Comparison of ENCODE assay signal across 8 cellular contexts in the genomic region with DNA sequence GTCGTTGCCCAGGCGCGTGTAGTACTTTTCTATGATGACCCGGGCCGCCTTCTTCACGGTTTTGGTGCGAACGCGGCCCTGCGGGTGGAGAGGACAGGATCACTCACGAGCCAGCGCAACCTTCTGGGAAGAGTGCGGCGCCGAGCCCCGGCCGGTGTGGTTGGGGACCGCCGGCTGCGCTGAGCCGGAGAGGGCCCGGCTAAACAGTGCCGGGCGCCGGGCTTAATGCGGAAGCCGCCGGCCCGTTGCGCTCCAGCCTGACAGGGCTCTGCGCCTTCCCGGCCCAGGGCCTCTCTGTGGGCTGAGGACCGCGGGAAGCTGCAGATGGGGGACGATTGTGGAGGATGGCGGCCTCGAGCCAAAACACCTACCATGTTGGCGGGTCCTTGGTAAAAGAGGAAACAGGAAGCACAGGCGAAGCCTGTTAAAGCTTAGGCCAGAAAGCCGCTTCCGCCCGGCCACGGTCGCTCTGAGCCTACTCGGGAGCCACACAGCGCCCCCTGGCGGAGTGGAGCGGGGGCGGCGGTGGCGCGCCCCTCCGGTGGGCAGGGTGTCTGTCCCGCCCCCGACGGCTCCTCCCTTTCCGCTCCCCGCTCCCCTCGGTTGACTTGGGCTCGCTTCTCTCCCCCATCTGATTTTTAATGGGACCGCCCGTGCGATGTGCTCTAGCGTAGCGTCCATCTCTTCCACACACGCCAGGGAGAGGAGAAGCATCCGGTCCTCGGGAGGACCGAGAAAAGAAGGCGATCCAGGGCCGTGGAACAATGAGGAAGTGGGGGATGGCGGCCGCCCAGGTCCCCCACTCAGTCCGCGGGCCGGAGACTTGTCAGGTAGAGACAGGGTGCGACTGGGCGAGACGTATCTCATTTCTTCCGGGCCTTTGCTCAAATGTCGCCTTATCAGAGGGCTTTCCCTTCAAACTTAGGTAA. TPM values are rescaled to one million over a fixed set of nuclear protein-coding genes. Genes with fewer than 3 reads are reported as not detected.
DNase-seq lines count a peak whose midpoint lies in the region; ATAC-seq and TF ChIP-seq lines count a peak whose summit lies in the region.

A gene (minus strand): TSS at position 403 of the 929 bp plus-strand sequence. CDS start 29 bp downstream, at position 374.

- peaks cover 4% of the 10 kb centered on the region for H3K4me1 ChIP-seq in colonic mucosa
- H3K4me1 ChIP-seq in right lobe of liver, result peaks cover 0 to 21% (median 9%) of the 10 kb centered on the region in 4 donors

- peak; percentile 96 for ATAC-seq in GM19025 (IDR thresholded peaks at IDR 0.05; ENCODE audit: low read depth, unreplicated experiment)
- peak; percentile 97 for ATAC-seq in HG03354 (IDR thresholded peaks at IDR 0.05; ENCODE audit: poor library complexity, severe bottlenecking, unreplicated experiment)
- ATAC-seq in WTC11, result peak; percentile 82
- ATAC-seq in right lobe of liver, result peak; percentile 97 to 99 (median 98)

- no peaks in the 10 kb centered on the region for H3K9me3 ChIP-seq in colonic mucosa
- H3K9me3 ChIP-seq in right lobe of liver, result no peaks in the 10 kb centered on the region

- DNase-seq in 8988T (peak; percentile 87), WTC11 (ENCODE audit: low spot score) (peak; percentile 96), colonic mucosa (peak; percentile 97), right lobe of liver (peak; percentile 96 to 97 (median 96)), NCI-H2029 (lab: John Stamatoyannopoulos, UW) (no peak)
- peak; percentile 96 to 99 (median 98) for DNase-seq in stimulated activated CD4-positive, alpha-beta T cell treated with anti-CD3 and anti-CD28 coated beads, TNF-alpha, amount 100 ng/mL, for 1 hour (ENCODE audit: low read depth in 3 of 3, low spot score in 1 of 3)

- H3K9me3 Mint-ChIP-seq in WTC11, result no peaks in the 10 kb centered on the region

- peak within 1 kb of the TSS; percentile 86 for H3K4me3 Mint-ChIP-seq in WTC11

- H3K27ac Mint-ChIP-seq in WTC11, result peak within 1 kb of the TSS; percentile 98

- 0% methylated on average over 29 of the region's 81 CpGs for WGBS in right lobe of liver (ENCODE audit: insufficient coverage, low coverage, low lambda C conversion rate, missing lambda C conversion rate)

- TF ChIP-seq POLR2A in right lobe of liver (IDR thresholded peaks at IDR 0.05), result peak; percentile 90

- H3K4me1 Mint-ChIP-seq in WTC11, result peaks cover 43% of the 10 kb centered on the region

- H3K9ac ChIP-seq in colonic mucosa (ENCODE audit: low read depth in 2 of 2, low read length in 2 of 2), result peak within 1 kb of the TSS; percentile 93 to 95

- H3K36me3 ChIP-seq in colonic mucosa (peaks cover 19% of the 10 kb centered on the region), right lobe of liver (peaks cover 7 to 34% (median 24%) of the 10 kb centered on the region in 4 donors)

- H3K36me3 Mint-ChIP-seq in WTC11, result peaks cover 47% of the 10 kb centered on the region

- 0 out of 2 replicates have a peak, but pooled peaks cover 4% of the 10 kb centered on the region for H3K27me3 Mint-ChIP-seq in WTC11 (ENCODE audit: low read depth)

- peak within 1 kb of the TSS; percentile 99 for H3K4me3 ChIP-seq in colonic mucosa
- peak within 1 kb of the TSS; percentile 86 to 97 (median 96) for H3K4me3 ChIP-seq in right lobe of liver

- peak; percentile 99 for TF ChIP-seq CTCF in WTC11 (IDR thresholded peaks at IDR 0.05)
- peak; percentile 100 for TF ChIP-seq CTCF in colonic mucosa (IDR thresholded peaks at IDR 0.05)
- TF ChIP-seq CTCF in right lobe of liver (IDR thresholded peaks at IDR 0.05), result peak in 3 of 4 donors; percentile 100

- H3K27me3 ChIP-seq in colonic mucosa (no peaks in the 10 kb centered on the region), right lobe of liver (no peaks in the 10 kb centered on the region)

- POLR2A ChIA-PET in WTC11 (lab: Charles Lee), result interaction anchor here (0.7 to 1.5 kb wide), 5 partner anchors 21 to 209 kb away, joined by 3 to 7 read pairs (median 4); no protein-coding TSS in a partner anchor

- peak within 1 kb of the TSS; percentile 79 for H3K27ac ChIP-seq in colonic mucosa
- H3K27ac ChIP-seq in right lobe of liver, result peak within 1 kb of the TSS; percentile 75 to 89 (median 76)

- intact Hi-C loops in colonic mucosa (cut with DNase I), result loop anchor here (10.0 kb wide), 1 partner anchor 264 kb away; a partner anchor contains a TSS
- intact Hi-C loops in right lobe of liver (cut with DNase I), result no loop called here

- CTCF ChIA-PET in WTC11 (lab: Charles Lee), result interaction anchor here (0.6 to 4.8 kb wide), 10 partner anchors 10 to 211 kb away, joined by 3 to 83 read pairs (median 4); a partner anchor contains a TSS

TF ChIP-seq in WTC11, 78 proteins besides CTCF, POLR2A, EP300 and RAD21 (continues in another document):
- TF ChIP-seq, protein P1, sequence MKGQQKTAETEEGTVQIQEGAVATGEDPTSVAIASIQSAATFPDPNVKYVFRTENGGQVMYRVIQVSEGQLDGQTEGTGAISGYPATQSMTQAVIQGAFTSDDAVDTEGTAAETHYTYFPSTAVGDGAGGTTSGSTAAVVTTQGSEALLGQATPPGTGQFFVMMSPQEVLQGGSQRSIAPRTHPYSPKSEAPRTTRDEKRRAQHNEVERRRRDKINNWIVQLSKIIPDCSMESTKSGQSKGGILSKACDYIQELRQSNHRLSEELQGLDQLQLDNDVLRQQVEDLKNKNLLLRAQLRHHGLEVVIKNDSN (CRISPR knock-in tag; IDR thresholded peaks at IDR 0.05), result peak; percentile 48; the same call in 1 of the 2 replicates
- TF ChIP-seq ETV6 (CRISPR knock-in tag; IDR thresholded peaks at IDR 0.05) (peak; percentile 82), TCF7 (CRISPR knock-in tag; IDR thresholded peaks at IDR 0.05; ENCODE audit: low read depth) (no peak), ZNF219 (CRISPR knock-in tag; IDR thresholded peaks at IDR 0.05; ENCODE audit: borderline replicate concordance) (0 out of 2 replicates have a peak, but pooled peaks have one; percentile 66), KAT7 (CRISPR knock-in tag; IDR thresholded peaks at IDR 0.05; ENCODE audit: borderline replicate concordance) (peak; percentile 22; the same call in 1 of the 2 replicates), CBFB (CRISPR knock-in tag; IDR thresholded peaks at IDR 0.05; ENCODE audit: low read depth) (peak; percentile 62; the same call in 1 of the 2 replicates), ZNF232 (CRISPR knock-in tag; IDR thresholded peaks at IDR 0.05) (no peak; the same call in 1 of the 2 replicates), FOXK1 (CRISPR knock-in tag; IDR thresholded peaks at IDR 0.05) (peak; percentile 34; the same call in 1 of the 2 replicates), HMGA2 (CRISPR knock-in tag; IDR thresholded peaks at IDR 0.05) (no peak), ZNF121 (CRISPR knock-in tag; IDR thresholded peaks at IDR 0.05) (no peak), NFYB (CRISPR knock-in tag; conservative IDR thresholded peaks at IDR 0.05; ENCODE audit: low read depth) (peak; percentile 36; the same call in 1 of the 2 replicates), TEAD1 (CRISPR knock-in tag; IDR thresholded peaks at IDR 0.05) (peak; percentile 67; the same call in 1 of the 2 replicates), GABPB1 (CRISPR knock-in tag; IDR thresholded peaks at IDR 0.05) (peak; percentile 83)
- TF ChIP-seq, protein P2, sequence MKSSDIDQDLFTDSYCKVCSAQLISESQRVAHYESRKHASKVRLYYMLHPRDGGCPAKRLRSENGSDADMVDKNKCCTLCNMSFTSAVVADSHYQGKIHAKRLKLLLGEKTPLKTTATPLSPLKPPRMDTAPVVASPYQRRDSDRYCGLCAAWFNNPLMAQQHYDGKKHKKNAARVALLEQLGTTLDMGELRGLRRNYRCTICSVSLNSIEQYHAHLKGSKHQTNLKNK (CRISPR knock-in tag; IDR thresholded peaks at IDR 0.05), result peak; percentile 31; the same call in 1 of the 2 replicates
- TF ChIP-seq, protein P3, sequence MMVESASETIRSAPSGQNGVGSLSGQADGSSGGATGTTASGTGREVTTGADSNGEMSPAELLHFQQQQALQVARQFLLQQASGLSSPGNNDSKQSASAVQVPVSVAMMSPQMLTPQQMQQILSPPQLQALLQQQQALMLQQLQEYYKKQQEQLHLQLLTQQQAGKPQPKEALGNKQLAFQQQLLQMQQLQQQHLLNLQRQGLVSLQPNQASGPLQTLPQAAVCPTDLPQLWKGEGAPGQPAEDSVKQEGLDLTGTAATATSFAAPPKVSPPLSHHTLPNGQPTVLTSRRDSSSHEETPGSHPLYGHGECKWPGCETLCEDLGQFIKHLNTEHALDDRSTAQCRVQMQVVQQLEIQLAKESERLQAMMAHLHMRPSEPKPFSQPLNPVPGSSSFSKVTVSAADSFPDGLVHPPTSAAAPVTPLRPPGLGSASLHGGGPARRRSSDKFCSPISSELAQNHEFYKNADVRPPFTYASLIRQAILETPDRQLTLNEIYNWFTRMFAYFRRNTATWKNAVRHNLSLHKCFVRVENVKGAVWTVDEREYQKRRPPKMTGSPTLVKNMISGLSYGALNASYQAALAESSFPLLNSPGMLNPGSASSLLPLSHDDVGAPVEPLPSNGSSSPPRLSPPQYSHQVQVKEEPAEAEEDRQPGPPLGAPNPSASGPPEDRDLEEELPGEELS (CRISPR knock-in tag; IDR thresholded peaks at IDR 0.05), result no peak; the same call in 1 of the 2 replicates
- TF ChIP-seq, protein P4, sequence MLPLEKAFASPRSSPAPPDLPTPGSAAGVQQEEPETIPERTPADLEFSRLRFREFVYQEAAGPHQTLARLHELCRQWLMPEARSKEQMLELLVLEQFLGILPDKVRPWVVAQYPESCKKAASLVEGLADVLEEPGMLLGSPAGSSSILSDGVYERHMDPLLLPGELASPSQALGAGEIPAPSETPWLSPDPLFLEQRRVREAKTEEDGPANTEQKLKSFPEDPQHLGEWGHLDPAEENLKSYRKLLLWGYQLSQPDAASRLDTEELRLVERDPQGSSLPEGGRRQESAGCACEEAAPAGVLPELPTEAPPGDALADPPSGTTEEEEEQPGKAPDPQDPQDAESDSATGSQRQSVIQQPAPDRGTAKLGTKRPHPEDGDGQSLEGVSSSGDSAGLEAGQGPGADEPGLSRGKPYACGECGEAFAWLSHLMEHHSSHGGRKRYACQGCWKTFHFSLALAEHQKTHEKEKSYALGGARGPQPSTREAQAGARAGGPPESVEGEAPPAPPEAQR (CRISPR knock-in tag; IDR thresholded peaks at IDR 0.05), result 0 out of 2 replicates have a peak, but pooled peaks have one; percentile 45
- TF ChIP-seq, protein P5, sequence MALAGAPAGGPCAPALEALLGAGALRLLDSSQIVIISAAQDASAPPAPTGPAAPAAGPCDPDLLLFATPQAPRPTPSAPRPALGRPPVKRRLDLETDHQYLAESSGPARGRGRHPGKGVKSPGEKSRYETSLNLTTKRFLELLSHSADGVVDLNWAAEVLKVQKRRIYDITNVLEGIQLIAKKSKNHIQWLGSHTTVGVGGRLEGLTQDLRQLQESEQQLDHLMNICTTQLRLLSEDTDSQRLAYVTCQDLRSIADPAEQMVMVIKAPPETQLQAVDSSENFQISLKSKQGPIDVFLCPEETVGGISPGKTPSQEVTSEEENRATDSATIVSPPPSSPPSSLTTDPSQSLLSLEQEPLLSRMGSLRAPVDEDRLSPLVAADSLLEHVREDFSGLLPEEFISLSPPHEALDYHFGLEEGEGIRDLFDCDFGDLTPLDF (CRISPR knock-in tag; IDR thresholded peaks at IDR 0.05), result 0 out of 2 replicates have a peak, but pooled peaks have one; percentile 47

RNA-seq across cellular contexts. Expression of the gene that starts here (rescaled TPM):
- 2,241 to 2,715 TPM (median 2,561 TPM) in 3 replicates for total RNA-seq in WTC11 (2021)
- total RNA-seq in colonic mucosa, result 1,000 to 10,000 TPM in 1 of 2 donors, 100 to 1,000 TPM in 1; 909 to 1,247 TPM
- total RNA-seq in right lobe of liver, result 100 to 1,000 TPM; 503 to 807 (median 550) TPM
